Comparison of ENCODE assay signal across 8 cellular contexts in the genomic region with DNA sequence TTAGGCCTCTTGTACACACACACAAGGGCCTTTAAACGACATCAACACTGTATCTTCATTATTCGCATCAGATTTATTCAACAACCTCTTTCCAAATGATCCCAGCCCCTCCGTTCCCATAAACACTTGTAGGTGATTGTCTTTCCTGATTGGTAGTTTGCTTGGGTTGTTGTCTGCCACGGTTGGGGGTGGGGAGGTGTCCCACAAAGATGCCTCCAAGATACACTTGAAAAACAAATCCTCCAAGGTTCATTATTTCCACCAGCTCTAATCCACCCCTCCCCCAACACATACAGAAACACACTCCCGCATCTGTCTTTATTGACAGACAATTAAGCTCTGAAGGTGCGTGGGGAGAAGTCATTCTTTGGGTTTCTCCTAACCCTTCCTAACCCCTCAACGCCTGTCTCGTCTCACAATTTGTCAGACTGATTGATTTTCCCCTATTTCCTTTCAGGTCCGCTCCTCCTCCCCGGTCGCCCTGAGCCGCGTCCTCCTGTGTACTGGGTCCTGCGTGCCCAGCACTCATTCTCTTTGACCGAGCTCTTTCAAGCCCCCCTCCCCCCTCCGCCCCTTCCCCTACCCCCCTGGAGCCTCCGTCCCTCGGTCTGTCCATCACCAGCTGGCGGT. TPM values are rescaled to one million over a fixed set of nuclear protein-coding genes. Genes with fewer than 3 reads are reported as not detected.
DNase-seq lines count a peak whose midpoint lies in the region; ATAC-seq and TF ChIP-seq lines count a peak whose summit lies in the region.

No MANE protein-coding gene starts in this region.

- no peaks in the 10 kb centered on the region for H3K9me3 Mint-ChIP-seq in stimulated activated naive CD8-positive, alpha-beta T cell treated with anti-CD3 and anti-CD28 coated beads, Interleukin-15, amount 100 ng/mL, for 72 hours

- peak overlapping the region; percentile 86 to 99 for H3K4me3 Mint-ChIP-seq in stimulated activated naive CD8-positive, alpha-beta T cell treated with anti-CD3 and anti-CD28 coated beads, Interleukin-15, amount 100 ng/mL, for 72 hours

- peak overlapping the region; percentile 96 for H3K27ac Mint-ChIP-seq in stimulated activated naive CD8-positive, alpha-beta T cell treated with anti-CD3 and anti-CD28 coated beads, Interleukin-15, amount 100 ng/mL, for 72 hours

- peak overlapping the region; percentile 69 for H3K9ac ChIP-seq in SK-N-MC (ENCODE audit: insufficient read length)

- H3K27ac ChIP-seq in SK-N-MC (peak overlapping the region; percentile 75), left lung (peak overlapping the region; percentile 94 to 96)

- peaks cover 60% of the 10 kb centered on the region for H3K4me1 Mint-ChIP-seq in stimulated activated naive CD8-positive, alpha-beta T cell treated with anti-CD3 and anti-CD28 coated beads, Interleukin-15, amount 100 ng/mL, for 72 hours

- H3K27me3 ChIP-seq in left lung, result no peaks in the 10 kb centered on the region

- TF ChIP-seq CTCF in left lung (IDR thresholded peaks at IDR 0.05), result no peak

- H3K9me3 ChIP-seq in SK-N-MC (ENCODE audit: low read depth, low read length), result no peaks in the 10 kb centered on the region
- no peaks in the 10 kb centered on the region for H3K9me3 ChIP-seq in left lung

- H3K27me3 Mint-ChIP-seq in stimulated activated naive CD8-positive, alpha-beta T cell treated with anti-CD3 and anti-CD28 coated beads, Interleukin-15, amount 100 ng/mL, for 72 hours, result no peaks in the 10 kb centered on the region

- H3K4me3 ChIP-seq in SK-N-MC (peak overlapping the region; percentile 91), left lung (peak overlapping the region; percentile 72 to 93)

- H3K36me3 ChIP-seq in SK-N-MC (ENCODE audit: insufficient read depth, low read length) (peaks cover 24% of the 10 kb centered on the region), left lung (peaks cover 0 to 18% of the 10 kb centered on the region in 2 donors)

- DNase-seq in activated gamma-delta T cell (lab: John Stamatoyannopoulos, UW), result peak; percentile 6
- DNase-seq in activated gamma-delta T cell treated with Interleukin-2 at 50 U/mL for 16 hours, result no peak
- DNase-seq in SK-N-MC (ENCODE audit: low read depth, low spot score), result no peak
- peak; percentile 43 for DNase-seq in cerebellar cortex (ENCODE audit: low spot score)
- peak; percentile 36 to 78 for DNase-seq in left lung
- peak in 1 of 2 donors; percentile 23 for DNase-seq in stimulated activated naive CD8-positive, alpha-beta T cell treated with anti-CD3 and anti-CD28 coated beads, Interleukin-15, amount 100 ng/mL, for 72 hours
- DNase-seq in A172 (ENCODE audit: low spot score), result no peak

- peak; percentile 14 for ATAC-seq in left lung
- no peak for ATAC-seq in stimulated activated naive CD8-positive, alpha-beta T cell treated with anti-CD3 and anti-CD28 coated beads, Interleukin-15, amount 100 ng/mL, for 72 hours
- no peak for ATAC-seq in GM18520 (IDR thresholded peaks at IDR 0.05; ENCODE audit: unreplicated experiment)

- H3K4me1 ChIP-seq in left lung, result peaks cover 33 to 68% of the 10 kb centered on the region in 2 donors

- intact Hi-C loops in left lung (cut with DNase I), result no loop called here

RNA-seq across cellular contexts. Expression of a gene that starts 1.4 kb away (rescaled TPM):
- total RNA-seq in left lung, result 10 to 100 TPM; 84.5 to 86.6 TPM
- 27.0 and 36.4 TPM in 2 replicates for total RNA-seq in A172 (2014; rRNA removed; shearing (Covaris generic))

Comparison
In these comparisons a context has a peak if more than half of its experiments do, and no peak if none do; other contexts are left out.
1. DNase-seq: peak in activated gamma-delta T cell (single experiment), cerebellar cortex (single experiment) and left lung (2 of 2); none in activated gamma-delta T cell treated with Interleukin-2 at 50 U/mL for 16 hours (single experiment), SK-N-MC (single experiment) and A172 (single experiment).